ENCODE assay signal across 8 cellular contexts in genomic region chr7:99326408-99326782, GRCh38.
A peak's percentile ranks its signal among the peaks of the same experiment; 100 is the strongest.
DNase-seq lines count a peak whose midpoint lies in the region; ATAC-seq and TF ChIP-seq lines count a peak whose summit lies in the region.

No MANE protein-coding gene starts in this region.

- H3K36me3 Mint-ChIP-seq in dendritic cell treated with granulocyte-macrophage colony-stimulating factor and Interleukin-4, amounts not matched to agents 40 ng/mL and 50 ng/mL, for 4 days (ENCODE audit: low read depth): peaks cover 24% of the 10 kb centered on the region
- H3K36me3 Mint-ChIP-seq in nephron progenitor cell (ENCODE audit: low read depth): peaks cover 17% of the 10 kb centered on the region

- TF ChIP-seq CTCF in C4-2B (conservative IDR thresholded peaks at IDR 0.05) (no peak), LNCaP clone FGC (IDR thresholded peaks at IDR 0.05; ENCODE audit: control insufficient read depth, extremely low read depth, insufficient read depth) (no peak), nephron progenitor cell (IDR thresholded peaks at IDR 0.05) (no peak)

- peak overlapping the region; percentile 93 for H3K4me3 ChIP-seq in LNCaP clone FGC (ENCODE audit: low read depth, low read length)

- H3K9me3 Mint-ChIP-seq in dendritic cell treated with granulocyte-macrophage colony-stimulating factor and Interleukin-4, amounts not matched to agents 40 ng/mL and 50 ng/mL, for 4 days: no peaks in the 10 kb centered on the region
- no peaks in the 10 kb centered on the region for H3K9me3 Mint-ChIP-seq in nephron progenitor cell

- H3K27ac ChIP-seq in C4-2B: peak overlapping the region; percentile 82

- ATAC-seq in GM21717 (IDR thresholded peaks at IDR 0.05; ENCODE audit: unreplicated experiment): no peak

- peak overlapping the region; percentile 91 for H3K27ac Mint-ChIP-seq in dendritic cell treated with granulocyte-macrophage colony-stimulating factor and Interleukin-4, amounts not matched to agents 40 ng/mL and 50 ng/mL, for 4 days
- peak overlapping the region; percentile 39 for H3K27ac Mint-ChIP-seq in nephron progenitor cell

- H3K4me3 Mint-ChIP-seq in dendritic cell treated with granulocyte-macrophage colony-stimulating factor and Interleukin-4, amounts not matched to agents 40 ng/mL and 50 ng/mL, for 4 days: peak overlapping the region; percentile 72
- peak overlapping the region; percentile 90 for H3K4me3 Mint-ChIP-seq in nephron progenitor cell

- no peaks in the 10 kb centered on the region for H3K27me3 Mint-ChIP-seq in dendritic cell treated with granulocyte-macrophage colony-stimulating factor and Interleukin-4, amounts not matched to agents 40 ng/mL and 50 ng/mL, for 4 days
- H3K27me3 Mint-ChIP-seq in nephron progenitor cell (ENCODE audit: low read depth, poor library complexity): no peaks in the 10 kb centered on the region

- intact Hi-C loops in dendritic cell treated with granulocyte-macrophage colony-stimulating factor and Interleukin-4, amounts not matched to agents 40 ng/mL and 50 ng/mL, for 4 days (cut with micrococcal nuclease): loop anchor here (5.0 kb wide), 2 partner anchors 51 to 189 kb away; no protein-coding TSS in a partner anchor

- DNase-seq in LNCaP clone FGC (ENCODE audit: low read depth) (no peak), nephron progenitor cell (no peak), NCI-H187 treated with DMSO at 0.1 percent for 48 hours (lab: John Stamatoyannopoulos, UW) (no peak), foreskin melanocyte (no peak)
- DNase-seq in stimulated activated CD4-positive, alpha-beta T cell treated with anti-CD3 and anti-CD28 coated beads, Interleukin-4, amount 100 ng/mL, for 24 hours: no peak

- H3K4me1 Mint-ChIP-seq in dendritic cell treated with granulocyte-macrophage colony-stimulating factor and Interleukin-4, amounts not matched to agents 40 ng/mL and 50 ng/mL, for 4 days (ENCODE audit: low read depth): peaks cover 54% of the 10 kb centered on the region
- peaks cover 17% of the 10 kb centered on the region for H3K4me1 Mint-ChIP-seq in nephron progenitor cell
